7 cellular contexts compared by ENCODE assay signal in the genomic region with DNA sequence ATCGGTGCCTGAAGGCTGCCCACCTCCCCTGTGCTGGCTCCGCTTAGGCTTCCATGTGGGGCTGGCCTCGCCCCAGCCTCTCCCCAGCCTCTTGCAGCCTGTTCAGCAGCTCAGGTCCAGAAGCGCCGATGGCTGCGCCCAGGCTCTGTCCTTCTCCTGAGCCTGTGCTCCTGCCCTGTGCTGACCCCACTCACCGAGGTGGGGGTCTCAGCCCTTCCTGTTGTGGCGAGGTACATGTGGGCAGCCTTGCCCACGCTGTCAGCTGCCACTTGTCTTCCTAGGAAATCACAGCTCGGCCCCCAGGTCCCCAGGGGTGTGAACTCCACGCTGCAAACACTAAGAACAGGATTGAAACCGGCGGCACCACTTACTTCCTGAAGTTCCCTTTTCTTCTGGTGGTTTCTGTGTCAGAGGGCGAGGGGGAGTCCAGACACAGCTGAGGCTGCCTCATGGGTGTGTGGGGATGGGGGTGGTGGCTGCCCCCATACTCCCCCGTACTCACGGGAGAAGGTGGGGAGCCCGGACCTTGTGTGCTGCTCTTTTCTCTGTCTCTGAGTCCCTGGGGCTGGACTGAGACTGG.
DNase-seq lines count a peak whose midpoint lies in the region; ATAC-seq and TF ChIP-seq lines count a peak whose summit lies in the region.
"Not testable (repeated sequence)": the region's sequence is repeated elsewhere in the genome, so short reads cannot be mapped to it uniquely, and the experiment has no call there.

No MANE protein-coding gene starts in this region.

- ATAC-seq in HG02610 (IDR thresholded peaks at IDR 0.05; ENCODE audit: unreplicated experiment) (peak; percentile 75), memory B cell (ENCODE audit: low read depth) (peak; percentile 86)
- peak; percentile 88 to 89 for ATAC-seq in stimulated activated naive B cell treated with anti-CD40 and anti-IgM and Interleukin-4, amounts not matched to agents 10 μg/mL and 1 μg/mL and 100 μg/mL, for 72 hours (replicated peaks)

- not testable (repeated sequence) for H3K4me3 Mint-ChIP-seq in activated CD4-positive, alpha-beta memory T cell treated with anti-CD3 and anti-CD28 coated beads for 36 hours; activated naive CD8-positive, alpha-beta T cell
- peak overlapping the region; percentile 96 for H3K4me3 Mint-ChIP-seq in memory B cell
- peak overlapping the region; percentile 96 for H3K4me3 Mint-ChIP-seq in stimulated activated naive B cell treated with anti-CD40 and anti-IgM and Interleukin-4, amounts not matched to agents 10 μg/mL and 1 μg/mL and 100 μg/mL, for 72 hours

- not testable (repeated sequence) for H3K79me2 ChIP-seq in OCI-LY7 (ENCODE audit: insufficient read depth, low read depth, low read length)

- not testable (repeated sequence) for H3K27ac ChIP-seq in OCI-LY7 (ENCODE audit: low read depth, low read length, poor library complexity, severe bottlenecking)

- TF ChIP-seq CTCF in GM12875 (IDR thresholded peaks at IDR 0.05; ENCODE audit: borderline replicate concordance, insufficient read depth, low read depth, low read length); OCI-LY7 (conservative IDR thresholded peaks at IDR 0.05; ENCODE audit: low read length): not testable (repeated sequence)

- H3K36me3 Mint-ChIP-seq in activated CD4-positive, alpha-beta memory T cell treated with anti-CD3 and anti-CD28 coated beads for 36 hours; activated naive CD8-positive, alpha-beta T cell: not testable (repeated sequence)
- H3K36me3 Mint-ChIP-seq in memory B cell: peaks cover 19% of the 10 kb centered on the region
- peaks cover 69 to 78% of the 10 kb centered on the region in 2 donors for H3K36me3 Mint-ChIP-seq in stimulated activated naive B cell treated with anti-CD40 and anti-IgM and Interleukin-4, amounts not matched to agents 10 μg/mL and 1 μg/mL and 100 μg/mL, for 72 hours

- peak; percentile 17 for DNase-seq in OCI-LY7 (ENCODE audit: low spot score)
- DNase-seq in activated CD4-positive, alpha-beta memory T cell treated with anti-CD3 and anti-CD28 coated beads for 36 hours: peak; percentile 25
- not testable (repeated sequence) for DNase-seq in memory B cell (ENCODE audit: low spot score in 2 of 2)
- peak; percentile 89 for DNase-seq in stimulated activated naive B cell treated with anti-CD40 and anti-IgM and Interleukin-4, amounts not matched to agents 10 μg/mL and 1 μg/mL and 100 μg/mL, for 72 hours

- not testable (repeated sequence) for H3K36me3 ChIP-seq in OCI-LY7 (ENCODE audit: insufficient read depth, low read length)

- H3K4me3 ChIP-seq in GM12875 (ENCODE audit: low read depth, low read length): peak overlapping the region; percentile 26
- not testable (repeated sequence) for H3K4me3 ChIP-seq in OCI-LY7 (ENCODE audit: low read depth, low read length, poor library complexity, severe bottlenecking)

- H3K4me2 ChIP-seq in OCI-LY7 (ENCODE audit: low read length): peak overlapping the region; percentile 31; the same call in 1 of the 2 replicates

- CTCF ChIA-PET in OCI-LY7 (lab: Charles Lee; ENCODE audit: unreplicated experiment); activated CD4-positive, alpha-beta memory T cell treated with anti-CD3 and anti-CD28 coated beads for 36 hours (lab: Charles Lee): not testable (repeated sequence)

- peaks cover 15% of the 10 kb centered on the region for H3K9me3 ChIP-seq in OCI-LY7 (ENCODE audit: low read length)

- POLR2A ChIA-PET in OCI-LY7 (lab: Charles Lee); activated CD4-positive, alpha-beta memory T cell treated with anti-CD3 and anti-CD28 coated beads for 36 hours (lab: Charles Lee): not testable (repeated sequence)

- H4K20me1 ChIP-seq in OCI-LY7 (ENCODE audit: insufficient read depth, low read length): not testable (repeated sequence)

- intact Hi-C loops in OCI-LY7 (cut with micrococcal nuclease; ENCODE audit: unreplicated experiment); activated CD4-positive, alpha-beta memory T cell treated with anti-CD3 and anti-CD28 coated beads for 36 hours (cut with micrococcal nuclease): not testable (repeated sequence)

- 0 out of 2 replicates have a peak overlapping the region, but pooled peaks have one; percentile 28 for H2AFZ ChIP-seq in OCI-LY7 (ENCODE audit: low read length)

- H3K27ac Mint-ChIP-seq in activated CD4-positive, alpha-beta memory T cell treated with anti-CD3 and anti-CD28 coated beads for 36 hours: not testable (repeated sequence)
- H3K27ac Mint-ChIP-seq in activated naive CD8-positive, alpha-beta T cell: peak overlapping the region; percentile 56
- peak overlapping the region; percentile 93 for H3K27ac Mint-ChIP-seq in memory B cell
- peak overlapping the region; percentile 99 for H3K27ac Mint-ChIP-seq in stimulated activated naive B cell treated with anti-CD40 and anti-IgM and Interleukin-4, amounts not matched to agents 10 μg/mL and 1 μg/mL and 100 μg/mL, for 72 hours

- H3K9me3 Mint-ChIP-seq in activated CD4-positive, alpha-beta memory T cell treated with anti-CD3 and anti-CD28 coated beads for 36 hours: peaks cover 24% of the 10 kb centered on the region
- peaks cover 24% of the 10 kb centered on the region for H3K9me3 Mint-ChIP-seq in activated naive CD8-positive, alpha-beta T cell (ENCODE audit: low read depth)
- H3K9me3 Mint-ChIP-seq in memory B cell: not testable (repeated sequence)
- peaks cover 25 to 28% of the 10 kb centered on the region in 2 donors for H3K9me3 Mint-ChIP-seq in stimulated activated naive B cell treated with anti-CD40 and anti-IgM and Interleukin-4, amounts not matched to agents 10 μg/mL and 1 μg/mL and 100 μg/mL, for 72 hours

- not testable (repeated sequence) for H3K4me1 ChIP-seq in OCI-LY7 (ENCODE audit: insufficient read depth, low read length, poor library complexity, severe bottlenecking)

- H3K9me2 ChIP-seq in OCI-LY7 (ENCODE audit: insufficient read depth, low read length): not testable (repeated sequence)

- BruUV-seq in OCI-LY7 (replicated peaks; lab: Mats Ljungman, UMichigan): not testable (repeated sequence)

- H3K4me1 Mint-ChIP-seq in activated CD4-positive, alpha-beta memory T cell treated with anti-CD3 and anti-CD28 coated beads for 36 hours (ENCODE audit: low read depth); activated naive CD8-positive, alpha-beta T cell (ENCODE audit: low read depth): not testable (repeated sequence)
- peaks cover 34% of the 10 kb centered on the region for H3K4me1 Mint-ChIP-seq in memory B cell
- peaks cover 54 to 79% of the 10 kb centered on the region in 2 donors for H3K4me1 Mint-ChIP-seq in stimulated activated naive B cell treated with anti-CD40 and anti-IgM and Interleukin-4, amounts not matched to agents 10 μg/mL and 1 μg/mL and 100 μg/mL, for 72 hours

- H3K27me3 Mint-ChIP-seq in activated CD4-positive, alpha-beta memory T cell treated with anti-CD3 and anti-CD28 coated beads for 36 hours; activated naive CD8-positive, alpha-beta T cell; memory B cell: not testable (repeated sequence)
- peaks cover 8 to 26% of the 10 kb centered on the region in 2 donors for H3K27me3 Mint-ChIP-seq in stimulated activated naive B cell treated with anti-CD40 and anti-IgM and Interleukin-4, amounts not matched to agents 10 μg/mL and 1 μg/mL and 100 μg/mL, for 72 hours
